ENCODE assay signal across 8 cellular contexts in genomic region chr15:64894395-64895056, GRCh38.
DNase-seq lines count a peak whose midpoint lies in the region; ATAC-seq lines count a peak whose summit lies in the region.

No MANE protein-coding gene starts in this region.

- H3K4me3 ChIP-seq in iPS-18c (ENCODE audit: insufficient read depth, low read depth, low read length), result peak overlapping the region; percentile 61

- DNase-seq in CD1c-positive myeloid dendritic cell (ENCODE audit: extremely low spot score) (peak; percentile 53), NOMO-1 (lab: John Stamatoyannopoulos, UW; ENCODE audit: unreplicated experiment in 2 of 2) (peak; percentile 59 to 69), NCI-H524 treated with DMSO at 0.1 percent for 48 hours (lab: John Stamatoyannopoulos, UW) (no peak), cortex of kidney (lab: John Stamatoyannopoulos, UW) (no peak)
- peak; percentile 61 for DNase-seq in activated gamma-delta T cell treated with anti-CD3 and anti-CD28 coated beads, Interleukin-2, amount 50 U/mL, for 16 hours (ENCODE audit: low read depth)
- DNase-seq in stimulated activated CD4-positive, alpha-beta T cell treated with anti-CD3 and anti-CD28 coated beads, Interleukin-4, amount 100 ng/mL, for 24 hours, result peak; percentile 67

- no peaks in the 10 kb centered on the region for H3K9me3 ChIP-seq in iPS-18c (ENCODE audit: control insufficient read depth, insufficient read depth, low read length)

- ATAC-seq in GM21390 (IDR thresholded peaks at IDR 0.05; ENCODE audit: unreplicated experiment), result peak; percentile 36

Comparison
In these comparisons a context has a peak if more than half of its experiments do, and no peak if none do; other contexts are left out.
1. DNase-seq: peak in CD1c-positive myeloid dendritic cell (single experiment), NOMO-1 (2 of 2), activated gamma-delta T cell treated with anti-CD3 and anti-CD28 coated beads, Interleukin-2, amount 50 U/mL, for 16 hours (single experiment) and stimulated activated CD4-positive, alpha-beta T cell treated with anti-CD3 and anti-CD28 coated beads, Interleukin-4, amount 100 ng/mL, for 24 hours (single experiment); none in NCI-H524 treated with DMSO at 0.1 percent for 48 hours (single experiment) and cortex of kidney (single experiment).